8 cellular contexts compared by ENCODE assay signal in the genomic region with DNA sequence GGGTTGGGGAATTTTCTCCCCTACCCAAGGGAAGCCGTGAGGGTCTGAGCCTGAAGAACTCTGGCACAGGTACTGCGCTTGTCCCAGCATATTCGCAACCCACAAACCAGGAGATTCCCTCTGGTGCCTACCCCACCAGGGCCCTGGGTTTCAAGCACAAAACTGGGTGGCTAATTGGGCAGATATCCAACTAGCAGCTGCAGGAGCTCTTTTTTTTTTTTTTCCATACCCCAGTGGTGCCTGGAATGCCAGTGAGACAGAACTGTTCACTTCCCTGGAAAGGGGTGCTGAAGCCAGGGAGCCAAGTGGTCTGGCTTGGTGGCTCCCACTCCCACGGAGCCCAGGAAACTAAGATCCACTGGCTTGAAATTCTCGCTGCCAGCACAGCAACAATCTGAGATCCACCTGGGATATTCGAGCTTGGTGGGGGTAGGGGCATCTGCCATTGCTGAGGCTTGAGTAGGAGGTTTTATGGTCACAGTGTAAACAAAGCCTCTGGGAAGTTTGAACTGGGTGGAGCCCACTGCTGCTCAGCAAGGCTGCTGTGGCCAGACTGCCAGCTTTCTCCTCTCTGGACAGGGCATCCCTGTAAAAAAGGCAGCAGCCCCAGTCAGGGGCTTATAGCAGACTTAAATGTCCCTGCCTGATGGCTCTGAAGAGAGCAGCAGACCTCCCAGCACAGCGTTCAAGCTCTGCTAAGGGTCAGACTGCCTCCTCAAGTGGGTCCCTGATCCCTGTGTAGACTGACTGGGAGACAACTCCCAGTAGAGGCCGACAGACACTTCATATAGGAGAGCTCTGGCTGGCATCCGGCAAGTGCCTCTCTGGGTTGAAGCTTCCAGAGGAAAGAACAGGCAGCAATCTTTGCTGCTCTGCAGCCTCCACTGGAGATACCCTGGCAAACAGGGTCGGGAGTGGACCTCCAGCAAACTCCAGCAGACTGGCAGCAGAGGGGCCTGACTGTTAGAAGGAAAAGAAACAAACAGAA.
DNase-seq lines count a peak whose midpoint lies in the region; ATAC-seq, FAIRE-seq and TF ChIP-seq lines count a peak whose summit lies in the region.
"Not testable (repeated sequence)": the region's sequence is repeated elsewhere in the genome, so short reads cannot be mapped to it uniquely, and the experiment has no call there.

No MANE protein-coding gene starts in this region.

- H3K36me3 Mint-ChIP-seq in Calu3 (ENCODE audit: insufficient read depth, unreplicated experiment); astrocyte (ENCODE audit: low read depth, unreplicated experiment): not testable (repeated sequence)

- H3K27ac Mint-ChIP-seq in Calu3 (ENCODE audit: unreplicated experiment), result peak overlapping the region; percentile 4
- not testable (repeated sequence) for H3K27ac Mint-ChIP-seq in astrocyte (ENCODE audit: unreplicated experiment)

- not testable (repeated sequence) for H4K20me1 ChIP-seq in HCT116 (ENCODE audit: insufficient read depth); astrocyte (ENCODE audit: insufficient read depth, low read length)

- not testable (repeated sequence) for H3K27ac ChIP-seq in HCT116 (ENCODE audit: low read depth, low read length); astrocyte (ENCODE audit: low read depth, low read length)
- peak overlapping the region in 3 of 4 donors; percentile 1 to 74 (median 68) for H3K27ac ChIP-seq in Peyer's patch

- DNase-seq in Calu3 (peak; percentile 69), NCI-H1092 treated with DMSO at 0.1 percent for 48 hours (lab: John Stamatoyannopoulos, UW) (peak; percentile 19), Peyer's patch (peak in 2 of 3 donors; percentile 68 to 74), astrocyte (ENCODE audit: low read depth) (peak; percentile 10), foreskin fibroblast (peak; percentile 31 to 62), mucosa of descending colon (peak; percentile 63 to 77 (median 70))
- DNase-seq in HCT116 (ENCODE audit: low read depth, low spot score), result not testable (repeated sequence)

- H3K9ac ChIP-seq in HCT116 (ENCODE audit: low read length); astrocyte (ENCODE audit: low read length); skeletal muscle satellite cell (ENCODE audit: low read depth, low read length): not testable (repeated sequence)

- not testable (repeated sequence) for H3K4me3 Mint-ChIP-seq in Calu3 (ENCODE audit: low read depth, unreplicated experiment); astrocyte (ENCODE audit: unreplicated experiment)

- not testable (repeated sequence) for FAIRE-seq in astrocyte (lab: Jason Lieb, UNC)

- CTCF ChIA-PET in Calu3 (lab: Charles Lee), result interaction anchor here (0.5 to 1.5 kb wide), 11 partner anchors 11 to 510 kb away, joined by 3 to 5 read pairs (median 3); no protein-coding TSS in a partner anchor
- CTCF ChIA-PET in HCT116 (lab: Charles Lee), result not testable (repeated sequence)

- H3K4me1 ChIP-seq in HCT116 (ENCODE audit: control insufficient read depth in 1 of 2, insufficient read depth in 2 of 2, low read length in 2 of 2); astrocyte (ENCODE audit: insufficient read depth, low read length); mucosa of descending colon (ENCODE audit: low read depth): not testable (repeated sequence)
- H3K4me1 ChIP-seq in Peyer's patch, result peaks cover 0 to 14% (median 0%) of the 10 kb centered on the region in 4 donors
- peaks cover 11% of the 10 kb centered on the region for H3K4me1 ChIP-seq in skeletal muscle satellite cell (ENCODE audit: control insufficient read depth, insufficient read depth, low read length)

- not testable (repeated sequence) for BruUV-seq in Calu3 (replicated peaks; lab: Mats Ljungman, UMichigan); HCT116 (replicated peaks; lab: Mats Ljungman, UMichigan)

- H3K9me3 Mint-ChIP-seq in Calu3 (ENCODE audit: low read depth, unreplicated experiment), result peaks cover 27% of the 10 kb centered on the region
- not testable (repeated sequence) for H3K9me3 Mint-ChIP-seq in astrocyte (ENCODE audit: unreplicated experiment)

- H3K4me1 Mint-ChIP-seq in Calu3 (ENCODE audit: low read depth, unreplicated experiment), result peaks cover 26% of the 10 kb centered on the region
- H3K4me1 Mint-ChIP-seq in astrocyte (ENCODE audit: low read depth, unreplicated experiment), result not testable (repeated sequence)

- H3K9me3 ChIP-seq in HCT116 (ENCODE audit: control insufficient read depth in 1 of 2, insufficient read depth in 1 of 2, low read depth in 1 of 2, low read length in 2 of 2); Peyer's patch; astrocyte (ENCODE audit: insufficient read depth, low read depth, low read length); mucosa of descending colon; skeletal muscle satellite cell (replicated peaks; ENCODE audit: low read length): not testable (repeated sequence)

- 0 out of 2 replicates have a peak overlapping the region, but pooled peaks have one; percentile 5 for H3K4me2 ChIP-seq in HCT116 (ENCODE audit: low read length)
- H3K4me2 ChIP-seq in astrocyte (ENCODE audit: low read length), result not testable (repeated sequence)
- peak overlapping the region; percentile 34 for H3K4me2 ChIP-seq in skeletal muscle satellite cell (ENCODE audit: low read length)

- RAD21 ChIA-PET in HCT116 (lab: Charles Lee; ENCODE audit: low non-redundant PET in 1 of 2, low total read pairs in 2 of 2, uncharacterized antibody in 2 of 2, unreplicated experiment in 2 of 2), result not testable (repeated sequence)

- H3K4me3 ChIP-seq in HCT116 (replicated peaks in 1 of 2; ENCODE audit: low read depth in 1 of 2, low read length in 2 of 2); Peyer's patch; astrocyte (ENCODE audit: insufficient read depth, low read depth, low read length); foreskin fibroblast (ENCODE audit: low read depth in 1 of 2, low read length in 2 of 2); mucosa of descending colon; skeletal muscle satellite cell (ENCODE audit: low read length): not testable (repeated sequence)

- H3K36me3 ChIP-seq in HCT116 (ENCODE audit: control insufficient read depth in 1 of 2, insufficient read depth in 2 of 2, low read length in 2 of 2); Peyer's patch; astrocyte (ENCODE audit: insufficient read depth, low read length); mucosa of descending colon (ENCODE audit: low read depth); skeletal muscle satellite cell (ENCODE audit: insufficient read depth, low read length): not testable (repeated sequence)

- TF ChIP-seq CTCF in Calu3 (IDR thresholded peaks at IDR 0.05; ENCODE audit: unreplicated experiment); HCT116 (IDR thresholded peaks at IDR 0.05 in 2 of 3, conservative IDR thresholded peaks at IDR 0.05 in 1 of 3; ENCODE audit: borderline replicate concordance in 1 of 3, insufficient read depth in 1 of 3, low read depth in 2 of 3, low read length in 2 of 3); astrocyte (IDR thresholded peaks at IDR 0.05; ENCODE audit: insufficient read depth, low read depth, low read length); foreskin fibroblast (IDR thresholded peaks at IDR 0.05; ENCODE audit: low read depth, low read length); mucosa of descending colon (IDR thresholded peaks at IDR 0.05): not testable (repeated sequence)
- peak in 3 of 6 experiments; percentile 13 to 37 (median 18) for TF ChIP-seq CTCF in Peyer's patch (IDR thresholded peaks at IDR 0.05)

- not testable (repeated sequence) for H3K27me3 ChIP-seq in HCT116 (ENCODE audit: insufficient read depth, low read length); Peyer's patch; astrocyte (ENCODE audit: insufficient read depth, low read length); skeletal muscle satellite cell (ENCODE audit: control insufficient read depth, insufficient read depth, low read length)

- ATAC-seq in HCT116, result not testable (repeated sequence)
- peak; percentile 82 for ATAC-seq in mucosa of descending colon

- intact Hi-C loops in Calu3 (cut with micrococcal nuclease; ENCODE audit: unreplicated experiment), result loop anchor here (5.0 kb wide), 1 partner anchor 61 kb away; no protein-coding TSS in a partner anchor
- intact Hi-C loops in HCT116 (cut with micrococcal nuclease); mucosa of descending colon (cut with DNase I, micrococcal nuclease): not testable (repeated sequence)

- peak; percentile 15; the same call in 1 of the 2 replicates for TF ChIP-seq RAD21 in HCT116 (IDR thresholded peaks at IDR 0.05; ENCODE audit: low read depth)

- H3K27me3 Mint-ChIP-seq in Calu3 (ENCODE audit: unreplicated experiment); astrocyte (ENCODE audit: low read depth, unreplicated experiment): not testable (repeated sequence)

- H3K79me2 ChIP-seq in HCT116 (ENCODE audit: insufficient read depth, low read length); astrocyte (ENCODE audit: insufficient read depth, low read length): not testable (repeated sequence)

- not testable (repeated sequence) for TF ChIP-seq POLR2A in HCT116 (IDR thresholded peaks at IDR 0.05; ENCODE audit: borderline replicate concordance, extremely low read depth, insufficient read depth, insufficient read length); Peyer's patch (IDR thresholded peaks at IDR 0.05)

- H3K9me2 ChIP-seq in HCT116 (ENCODE audit: insufficient read depth), result not testable (repeated sequence)

- not testable (repeated sequence) for H2AFZ ChIP-seq in HCT116 (ENCODE audit: low read depth, low read length, poor library complexity, severe bottlenecking); astrocyte (ENCODE audit: low read depth, low read length)

- POLR2A ChIA-PET in HCT116 (lab: Charles Lee), result not testable (repeated sequence)
